Comparison of ENCODE assay signal across 23 cellular contexts in genomic region chr9:135166566-135166965, GRCh38.
DNase-seq lines count a peak whose midpoint lies in the region; ATAC-seq and TF ChIP-seq lines count a peak whose summit lies in the region.
"Had no signal": no experiment of that assay in that cellular context is flagged by ENCODE, and none has a peak within 500 bp of the region (broad histone marks: within the 10 kb centered on the region; RNA-seq: fewer than 3 reads in every experiment).

No MANE protein-coding gene starts in this region.

- no peak overlapping the region for H3K23ac ChIP-seq in mesendoderm (ENCODE audit: low read length)

- peak overlapping the region; percentile 68 for H3K56ac ChIP-seq in mesendoderm (ENCODE audit: low read length)

- no peaks in the 10 kb centered on the region for H3K79me2 ChIP-seq in mesendoderm (ENCODE audit: control insufficient read depth, insufficient read depth, low read length)

- H2BK5ac ChIP-seq in mesendoderm (ENCODE audit: low read length): peak overlapping the region; percentile 87

- WGBS in mesendoderm (ENCODE audit: extremely low coverage, insufficient coverage, low lambda C conversion rate): no CpG with 5 or more reads among the region's 14 CpGs
- 71 to 80% methylated on average over 10 to 14 of the region's 14 CpGs for WGBS in tibial nerve, 2 donors

- ATAC-seq in Right ventricle myocardium superior (ENCODE audit: poor library complexity): no peak

- peak; percentile 97 for DNase-seq in A172 (ENCODE audit: low spot score)
- DNase-seq in HT1080 (ENCODE audit: low read depth): peak; percentile 34
- DNase-seq in SK-MEL-5 (ENCODE audit: low read depth, low spot score): peak; percentile 34
- no peak for DNase-seq in mesendoderm
- DNase-seq in Right ventricle myocardium superior: no peak
- no peak for DNase-seq in tibial nerve (ENCODE audit: low spot score in 2 of 2)
- DNase-seq in ACHN: no peak
- no peak for DNase-seq in activated CD4-positive, alpha-beta T cell treated with anti-CD3 and anti-CD28 coated beads, Interleukin-2, amount 50 U/mL, for 4 hours
- DNase-seq: 8988T; AML-193; CD4-positive, alpha-beta T cell; GF-D8; H7; KBM-7; MM.1S; NCI-H1694; NCI-H2029 treated with DMSO at 0.1 percent for 48 hours; NCI-H510A; NCI-H69; SHP77 treated with DMSO at 0.1 percent for 48 hours had no signal

- H3K4me3 ChIP-seq in mesendoderm (ENCODE audit: low read length) (no peak overlapping the region), tibial nerve (no peak overlapping the region)
- H3K4me3 ChIP-seq: BLaER1 treated with 17β-estradiol and CSF1 and Interleukin-3, amounts not matched to agents 10 nM and 100 nM; SK-N-MC had no signal

- peak overlapping the region; percentile 28 for H3K4ac ChIP-seq in mesendoderm (ENCODE audit: low read depth, low read length)

- intact Hi-C loops in Right ventricle myocardium superior (cut with DNase I): no loop called here

- no peak overlapping the region for H2BK15ac ChIP-seq in mesendoderm (replicated peaks; ENCODE audit: low read depth)

- H4K8ac ChIP-seq in mesendoderm (ENCODE audit: low read depth, low read length): no peak overlapping the region

- H4K5ac ChIP-seq in mesendoderm (ENCODE audit: low read length): no peak overlapping the region

- H3K4me1 ChIP-seq in mesendoderm (ENCODE audit: control insufficient read depth, low read depth, low read length) (peaks cover 10% of the 10 kb centered on the region), tibial nerve (no peaks in the 10 kb centered on the region)

- no peak for TF ChIP-seq CTCF in tibial nerve (IDR thresholded peaks at IDR 0.05)

- H3K27me3 ChIP-seq in mesendoderm (ENCODE audit: insufficient read depth, low read length, poor library complexity) (no peaks in the 10 kb centered on the region), tibial nerve (peaks cover 0 to 33% of the 10 kb centered on the region in 2 donors)
- H3K27me3 ChIP-seq: BLaER1 treated with 17β-estradiol and CSF1 and Interleukin-3, amounts not matched to agents 10 nM and 100 nM had no signal

- H3K79me1 ChIP-seq in mesendoderm (ENCODE audit: low read length): no peaks in the 10 kb centered on the region

- no peak overlapping the region for H2BK120ac ChIP-seq in mesendoderm (ENCODE audit: low read depth, low read length)

- no peaks in the 10 kb centered on the region for H3K9me3 ChIP-seq in tibial nerve
- H3K9me3 ChIP-seq: BLaER1 treated with 17β-estradiol and CSF1 and Interleukin-3, amounts not matched to agents 10 nM and 100 nM had no signal

- H3K4me2 ChIP-seq in mesendoderm (ENCODE audit: low read length): no peak overlapping the region

- H3K9ac ChIP-seq in mesendoderm (ENCODE audit: low read length): no peak overlapping the region
- H3K9ac ChIP-seq: BLaER1 treated with 17β-estradiol and CSF1 and Interleukin-3, amounts not matched to agents 10 nM and 100 nM had no signal

- H3K36me3 ChIP-seq in mesendoderm (ENCODE audit: control insufficient read depth, insufficient read depth, low read length): no peaks in the 10 kb centered on the region
- H3K36me3 ChIP-seq in tibial nerve: no peaks in the 10 kb centered on the region
- H3K36me3 ChIP-seq: BLaER1 treated with 17β-estradiol and CSF1 and Interleukin-3, amounts not matched to agents 10 nM and 100 nM had no signal

- H3K18ac ChIP-seq in mesendoderm (ENCODE audit: low read length): no peak overlapping the region

- peak overlapping the region; percentile 59 for H2AK5ac ChIP-seq in mesendoderm (ENCODE audit: low read length)

- H3K27ac ChIP-seq in mesendoderm (ENCODE audit: low read depth, low read length): peak overlapping the region; percentile 12
- H3K27ac ChIP-seq in tibial nerve: no peak overlapping the region
- H3K27ac ChIP-seq: BLaER1 treated with 17β-estradiol and CSF1 and Interleukin-3, amounts not matched to agents 10 nM and 100 nM; RWPE1; SK-N-MC had no signal

- in situ Hi-C loops in SK-MEL-5 (cut with HindIII; ENCODE audit: low pct_unique_long_range_greater_than_20kb, low sequenced_read_pairs): no loop called here
- in situ Hi-C loops in ACHN (cut with HindIII; ENCODE audit: low pct_ligation_motif_present, low pct_unique_long_range_greater_than_20kb, low sequenced_read_pairs): no loop called here

- TF ChIP-seq POLR2A in tibial nerve (IDR thresholded peaks at IDR 0.05): no peak

- no peak for TF ChIP-seq EP300 in tibial nerve (IDR thresholded peaks at IDR 0.05)

Comparison
In these comparisons a context has a peak if more than half of its experiments do, and no peak if none do; other contexts are left out.
1. DNase-seq: peak in A172 (single experiment), HT1080 (single experiment) and SK-MEL-5 (single experiment); none in mesendoderm (single experiment), Right ventricle myocardium superior (single experiment), tibial nerve (0 of 2), ACHN (single experiment) and activated CD4-positive, alpha-beta T cell treated with anti-CD3 and anti-CD28 coated beads, Interleukin-2, amount 50 U/mL, for 4 hours (0 of 2).